26 cellular contexts compared by ENCODE assay signal in genomic region chr6:109927052-109927451, GRCh38. TPM values are rescaled to one million over a fixed set of nuclear protein-coding genes. Genes with fewer than 3 reads are reported as not detected.
DNase-seq lines count a peak whose midpoint lies in the region; ATAC-seq, FAIRE-seq and TF ChIP-seq lines count a peak whose summit lies in the region.
"Had no signal": no experiment of that assay in that cellular context is flagged by ENCODE, and none has a peak within 500 bp of the region (broad histone marks: within the 10 kb centered on the region; RNA-seq: fewer than 3 reads in every experiment).

No MANE protein-coding gene starts in this region.

- POLR2A ChIA-PET in PC-3 (lab: Charles Lee; ENCODE audit: unreplicated experiment) = no interaction called here
- POLR2A ChIA-PET in K562 (lab: Yijun Ruan, JAX) = no interaction called here

- BruUV-seq in PC-3 (replicated peaks; lab: Mats Ljungman, UMichigan) = no TSS peak
- BruUV-seq in K562 (replicated peaks; lab: Mats Ljungman, UMichigan) = no TSS peak

- in situ Hi-C loops in K562 (cut with MboI) = no loop called here

- TF ChIP-seq EP300 in K562 (IDR thresholded peaks at IDR 0.05; ENCODE audit: low read length) = no peak

- no peak overlapping the region for H3K9ac ChIP-seq in PC-3 (ENCODE audit: low read length)
- H3K9ac ChIP-seq in K562 (ENCODE audit: insufficient read depth in 1 of 2, low read depth in 2 of 2, low read length in 2 of 2) = no peak overlapping the region

- H3K4me3 ChIP-seq in PC-3 (ENCODE audit: low read length) = no peak overlapping the region
- no peak overlapping the region for H3K4me3 ChIP-seq in K562
- H3K4me3 ChIP-seq: GM12878 had no signal

- H4K20me1 ChIP-seq in PC-3 (ENCODE audit: low read length) (no peaks in the 10 kb centered on the region), K562 (replicated peaks; ENCODE audit: control insufficient read depth, insufficient read depth, low read length) (no peaks in the 10 kb centered on the region)

- no peaks in the 10 kb centered on the region for H3K9me2 ChIP-seq in PC-3 (replicated peaks; ENCODE audit: low read length)

- H2AFZ ChIP-seq in PC-3 (ENCODE audit: low read length) (no peak overlapping the region), K562 (ENCODE audit: low read depth, low read length) (no peak overlapping the region)

- no peaks in the 10 kb centered on the region for H3K79me2 ChIP-seq in PC-3 (ENCODE audit: low read length)
- H3K79me2 ChIP-seq in K562 (ENCODE audit: control insufficient read depth, insufficient read depth, low read length) = no peaks in the 10 kb centered on the region

- H3K4me2 ChIP-seq in PC-3 (ENCODE audit: low read length) (no peak overlapping the region), K562 (ENCODE audit: insufficient read depth, low read length) (no peak overlapping the region)

- intact Hi-C loops in PC-3 (cut with micrococcal nuclease) = no loop called here
- intact Hi-C loops in K562 (cut with micrococcal nuclease) = no loop called here

- H3F3A ChIP-seq in PC-3 (ENCODE audit: low read length, unreplicated experiment) = no peaks in the 10 kb centered on the region

- H3K36me3 ChIP-seq in PC-3 (ENCODE audit: low read depth, low read length) (no peaks in the 10 kb centered on the region), K562 (ENCODE audit: control insufficient read depth, insufficient read depth, low read length) (no peaks in the 10 kb centered on the region)
- H3K36me3 ChIP-seq: BE2C had no signal

- no peaks in the 10 kb centered on the region for H3K4me1 ChIP-seq in PC-3 (ENCODE audit: insufficient read depth, low read length)
- H3K4me1 ChIP-seq in K562 (replicated peaks in 1 of 2; ENCODE audit: control insufficient read depth in 2 of 2, insufficient read depth in 2 of 2, low read length in 2 of 2) = no peaks in the 10 kb centered on the region
- H3K4me1 ChIP-seq: BE2C had no signal

- no peaks in the 10 kb centered on the region for H3K9me1 ChIP-seq in K562 (ENCODE audit: control insufficient read depth, insufficient read depth, low read length)

- H3K9me3 ChIP-seq in PC-3 (ENCODE audit: low read length) (no peaks in the 10 kb centered on the region), K562 (replicated peaks; ENCODE audit: control insufficient read depth, insufficient read depth, low read depth, low read length) (no peaks in the 10 kb centered on the region)
- H3K9me3 ChIP-seq: BE2C had no signal

- H3K27ac ChIP-seq in PC-3 (ENCODE audit: low read length) (no peak overlapping the region), K562 (ENCODE audit: extremely low read depth, low read depth, low read length) (no peak overlapping the region)

- DNase-seq in PC-3 (peak; percentile 14), K562 (ENCODE audit: extremely low read depth in 1 of 4, low spot score in 3 of 4) (no peak), iris pigment epithelial cell (ENCODE audit: low read depth) (peak; percentile 17), putamen (ENCODE audit: low spot score) (no peak), mesenteric fat pad (ENCODE audit: low spot score) (no peak), cortex of kidney (lab: John Stamatoyannopoulos, UW) (no peak), NCI-H1930 (lab: John Stamatoyannopoulos, UW) (no peak)
- DNase-seq: ACHN; BE2C; C1 segment of cervical spinal cord; CD4-positive, CD25-positive, alpha-beta regulatory T cell; CD8-positive, alpha-beta memory T cell; COR-L47; DMS 273 treated with DMSO at 0.1 percent for 48 hours; DMS53; DND-41; EL; GOT3; H7; HFFc6 had no signal

- ATAC-seq in PC-3 (no peak), K562 (no peak), esophagus mucosa (peak; percentile 28)
- ATAC-seq: GM12878, HCT116, HepG2 had no signal

- no peak for TF ChIP-seq RAD21 in K562 (CRISPR knock-in tag; conservative IDR thresholded peaks at IDR 0.05 in 1 of 2, IDR thresholded peaks at IDR 0.05 in 1 of 2)

- TF ChIP-seq POLR2A in K562 (conservative IDR thresholded peaks at IDR 0.05) = no peak

- 0% methylated on average over 1 of the region's 1 CpG for WGBS in K562 (ENCODE audit: insufficient coverage, low coverage, missing lambda C conversion rate)

- no peak for TF ChIP-seq CTCF in PC-3 (conservative IDR thresholded peaks at IDR 0.05; ENCODE audit: low read depth, low read length)
- TF ChIP-seq CTCF in K562 (IDR thresholded peaks at IDR 0.05 in 2 of 3, conservative IDR thresholded peaks at IDR 0.05 in 1 of 3; ENCODE audit: insufficient read depth in 2 of 3, low read depth in 1 of 3, low read length in 3 of 3) = no peak

- H3K27me3 ChIP-seq in PC-3 (ENCODE audit: low read length) = no peaks in the 10 kb centered on the region
- H3K27me3 ChIP-seq in K562 (ENCODE audit: control insufficient read depth in 2 of 2, insufficient read depth in 2 of 2, low read length in 2 of 2) = no peaks in the 10 kb centered on the region

- CTCF ChIA-PET in PC-3 (lab: Charles Lee) = no interaction called here
- CTCF ChIA-PET in K562 (lab: Yijun Ruan, JAX; ENCODE audit: low intra/inter-chr PET ratio) = no interaction called here

- no peak for FAIRE-seq in K562 (lab: Jason Lieb, UNC)
- FAIRE-seq: A204.1, GM12878, HepG2 had no signal

TF ChIP-seq in K562, 482 proteins besides CTCF, POLR2A, EP300 and RAD21:
- no peak for TF ChIP-seq SNAPC5 (CRISPR knock-in tag; IDR thresholded peaks at IDR 0.05)
- TF ChIP-seq FOSL1 (tag; conservative IDR thresholded peaks at IDR 0.05) = 0 out of 2 replicates have a peak, but pooled peaks have one; percentile 16
- no peak for TF ChIP-seq CEBPG (CRISPR knock-in tag; IDR thresholded peaks at IDR 0.05)
- TF ChIP-seq CEBPG (tag; conservative IDR thresholded peaks at IDR 0.05 in 1 of 2, IDR thresholded peaks at IDR 0.05 in 1 of 2) = 0 out of 4 replicates have a peak, but pooled peaks of 1 of the 2 experiments have one; percentile 12
- no peak for TF ChIP-seq PBX2 (CRISPR knock-in tag; IDR thresholded peaks at IDR 0.05; ENCODE audit: low read depth)
- peak; percentile 66 for TF ChIP-seq PBX2 (tag; conservative IDR thresholded peaks at IDR 0.05; ENCODE audit: low read depth)
- TF ChIP-seq DNMT1 (IDR thresholded peaks at IDR 0.05) = no peak

RNA-seq across cellular contexts. Expression of gene GPR6, which starts 51.1 kb away (rescaled TPM):
- total RNA-seq in PC-3 (2014; rRNA removed) (not detected in 2 replicates), K562 (2014; rRNA removed) (not detected in 2 replicates), K562 (2014; rRNA removed; fragmentation: Illumina TruSeq; extraction: Trizol) (not detected in 2 replicates), K562 (2015; rRNA removed; fragmentation: Illumina TruSeq; extraction: Trizol) (not detected in 2 replicates), K562 (2021) (not detected in 2 replicates), esophagus mucosa (not detected), mesenteric fat pad (not detected)
- not detected in 2 replicates for total RNA-seq in K562 (2011; cell fraction: chromatin; rRNA removed; ENCODE audit: low replicate concordance)
- not detected in 2 replicates for total RNA-seq in K562 (2011; cell fraction: nucleolus; rRNA removed)
- total RNA-seq in K562 (2011; cell fraction: nucleoplasm; rRNA removed) = not detected in 2 replicates
- polyA plus RNA-seq in K562 (2011; rRNA removed) (not detected in 2 replicates), K562 (2014; fragmentation: Illumina TruSeq; extraction: Trizol) (not detected in 2 replicates), K562 (2014; fragmentation: Nextera tagmentation; extraction: Ambion mirVana) (not detected), K562 (2014; rRNA removed) (not detected in 2 replicates)
- polyA plus RNA-seq in K562 (2011; cell fraction: cytosol; rRNA removed) = not detected in 2 replicates
- polyA plus RNA-seq in K562 (2011; cell fraction: nucleus; rRNA removed) = not detected in 2 replicates
- not detected in 2 replicates for polyA plus RNA-seq in K562 (2012)
- polyA minus RNA-seq in K562 (2011; rRNA and poly(A)+ RNA removed) = not detected in 2 replicates
- not detected in 2 replicates for polyA minus RNA-seq in K562 (2011; cell fraction: cytosol; rRNA and poly(A)+ RNA removed)
- not detected in 2 replicates for polyA minus RNA-seq in K562 (2011; cell fraction: nucleus; rRNA and poly(A)+ RNA removed)
- total RNA-seq: CD4-positive, CD25-positive, alpha-beta regulatory T cell; CD8-positive, alpha-beta memory T cell; G401; GM12878; HepG2; HFFc6 had no signal
- polyA plus RNA-seq: CD4-positive, CD25-positive, alpha-beta regulatory T cell; CD8-positive, alpha-beta memory T cell; GM12878; HepG2 had no signal

Comparison
In these comparisons a context has a peak if more than half of its experiments do, and no peak if none do; other contexts are left out.
1. DNase-seq: peak in PC-3 (single experiment) and iris pigment epithelial cell (single experiment); none in K562 (0 of 4), putamen (single experiment), mesenteric fat pad (single experiment), cortex of kidney (single experiment) and NCI-H1930 (0 of 2).